Comparison of ENCODE assay signal across 23 cellular contexts in genomic region chr3:124877617-124878016, GRCh38. TPM values are rescaled to one million over a fixed set of nuclear protein-coding genes. Genes with fewer than 3 reads are reported as not detected.
DNase-seq lines count a peak whose midpoint lies in the region; ATAC-seq, FAIRE-seq and TF ChIP-seq lines count a peak whose summit lies in the region.
"Had no signal": no experiment of that assay in that cellular context is flagged by ENCODE, and none has a peak within 500 bp of the region (broad histone marks: within the 10 kb centered on the region; RNA-seq: fewer than 3 reads in every experiment).

No MANE protein-coding gene starts in this region.

- H3K4me2 ChIP-seq in fibroblast of lung (ENCODE audit: extremely low read depth, insufficient read depth, low read length) (peak overlapping the region; percentile 29), skeletal muscle satellite cell (ENCODE audit: low read length) (peak overlapping the region; percentile 66)

- H3K4me1 ChIP-seq in ACC112 (ENCODE audit: control insufficient read depth, insufficient read depth, low read length, unreplicated experiment), result peaks cover 51% of the 10 kb centered on the region
- H3K4me1 ChIP-seq in fibroblast of lung (ENCODE audit: control insufficient read depth, extremely low read depth, insufficient read depth, low read length), result peaks cover 17% of the 10 kb centered on the region
- peaks cover 56% of the 10 kb centered on the region for H3K4me1 ChIP-seq in skeletal muscle satellite cell (ENCODE audit: control insufficient read depth, insufficient read depth, low read length)

- H3K27me3 ChIP-seq in ACC112 (ENCODE audit: insufficient read depth, low read length) (no peaks in the 10 kb centered on the region), fibroblast of lung (ENCODE audit: control insufficient read depth, insufficient read depth, low read length) (no peaks in the 10 kb centered on the region), skeletal muscle satellite cell (ENCODE audit: control insufficient read depth, insufficient read depth, low read length) (no peaks in the 10 kb centered on the region)

- no peak for ATAC-seq in HG03565 (IDR thresholded peaks at IDR 0.05; ENCODE audit: unreplicated experiment)
- no peak for ATAC-seq in GM18909 (IDR thresholded peaks at IDR 0.05; ENCODE audit: poor library complexity, unreplicated experiment)
- ATAC-seq in HG02870 (IDR thresholded peaks at IDR 0.05; ENCODE audit: unreplicated experiment), result no peak
- ATAC-seq: activated CD4-positive, CD25-positive, alpha-beta regulatory T cell treated with anti-CD3 and anti-CD28 coated beads, Interleukin-2, amount 50 U/mL, for 24 hours; stimulated activated naive CD8-positive, alpha-beta T cell treated with anti-CD3 and anti-CD28 coated beads, Interleukin-15, Interleukin-2, amounts not matched to agents 100 U/mL and 50 U/mL, for 24 hours had no signal

- H3K36me3 ChIP-seq in ACC112 (ENCODE audit: insufficient read depth, low read length), result no peaks in the 10 kb centered on the region
- H3K36me3 ChIP-seq in fibroblast of lung (ENCODE audit: control insufficient read depth, insufficient read depth, low read length), result no peaks in the 10 kb centered on the region
- H3K36me3 ChIP-seq in skeletal muscle satellite cell (ENCODE audit: insufficient read depth, low read length), result peaks cover 14% of the 10 kb centered on the region
- H3K36me3 ChIP-seq: prostate gland had no signal

- TF ChIP-seq CTCF in fibroblast of lung (conservative IDR thresholded peaks at IDR 0.05 in 1 of 2, IDR thresholded peaks at IDR 0.05 in 1 of 2; ENCODE audit: low read depth in 1 of 2, low read length in 2 of 2), result no peak

- H3K79me2 ChIP-seq in ACC112 (ENCODE audit: control insufficient read depth, insufficient read depth, low read length, unreplicated experiment), result peaks cover 75% of the 10 kb centered on the region
- peaks cover 14% of the 10 kb centered on the region for H3K79me2 ChIP-seq in fibroblast of lung (ENCODE audit: control insufficient read depth, insufficient read depth, low read length)

- H2AFZ ChIP-seq in ACC112 (ENCODE audit: low read length, unreplicated experiment) (no peak overlapping the region), fibroblast of lung (ENCODE audit: low read length) (no peak overlapping the region)

- H3K27ac ChIP-seq in ACC112 (ENCODE audit: low read depth, low read length) (peak overlapping the region; percentile 89; the same call in 1 of the 2 replicates), fibroblast of lung (ENCODE audit: insufficient read depth, low read length) (no peak overlapping the region)

- H3K4me3 ChIP-seq in ACC112 (ENCODE audit: low read depth, low read length), result no peak overlapping the region
- H3K4me3 ChIP-seq in fibroblast of lung (replicated peaks in 1 of 4; ENCODE audit: control extremely low read depth in 1 of 4, insufficient read depth in 1 of 4, low read depth in 3 of 4, low read length in 4 of 4), result no peak overlapping the region
- H3K4me3 ChIP-seq in skeletal muscle satellite cell (ENCODE audit: low read length), result no peak overlapping the region
- H3K4me3 ChIP-seq: prostate gland had no signal

- H3K9me3 ChIP-seq in fibroblast of lung (ENCODE audit: control insufficient read depth, insufficient read depth, low read depth, low read length), result no peaks in the 10 kb centered on the region
- no peaks in the 10 kb centered on the region for H3K9me3 ChIP-seq in skeletal muscle satellite cell (replicated peaks; ENCODE audit: low read length)
- H3K9me3 ChIP-seq: prostate gland had no signal

- H3K9ac ChIP-seq in fibroblast of lung (ENCODE audit: insufficient read depth, low read length) (no peak overlapping the region), skeletal muscle satellite cell (ENCODE audit: low read depth, low read length) (peak overlapping the region; percentile 32)

- DNase-seq in RCC 7860 (ENCODE audit: low spot score), result peak; percentile 44
- no peak for DNase-seq in fibroblast of lung (ENCODE audit: low read depth in 2 of 2)
- no peak for DNase-seq in activated CD4-positive, CD25-positive, alpha-beta regulatory T cell (lab: John Stamatoyannopoulos, UW)
- DNase-seq: central memory CD4-positive, alpha-beta T cell; COR-L47; effector CD4-positive, alpha-beta T cell; hippocampal formation; kidney; NCI-H2081; NCI-H526 treated with DMSO at 0.1 percent for 48 hours; nephron progenitor cell; stimulated activated naive CD8-positive, alpha-beta T cell treated with anti-CD3 and anti-CD28 coated beads, Interleukin-15, Interleukin-2, amounts not matched to agents 100 U/mL and 50 U/mL, for 24 hours; T-helper 9 cell had no signal

- peaks cover 1% of the 10 kb centered on the region for H4K20me1 ChIP-seq in fibroblast of lung (ENCODE audit: control insufficient read depth, extremely low read depth, insufficient read depth, low read length)

- peak; percentile 57 for FAIRE-seq in RCC 7860 (lab: Jason Lieb, UNC)
- FAIRE-seq: GM19239, kidney had no signal

RNA-seq across cellular contexts. Expression of gene ITGB5, which starts 9.5 kb away (rescaled TPM):
- total RNA-seq in fibroblast of lung, result 135 and 196 TPM in 2 replicates
- polyA plus RNA-seq in fibroblast of lung, result 99.7 and 121 TPM in 2 replicates
- polyA plus RNA-seq in fibroblast of lung (2012), result 148 and 196 TPM in 2 replicates
- 316 and 374 TPM in 2 replicates for polyA minus RNA-seq in fibroblast of lung (ENCODE audit: low replicate concordance)
- total RNA-seq in skeletal muscle satellite cell (2012; rRNA removed), result 157 and 167 TPM in 2 replicates

RNA-seq across cellular contexts. Expression of gene MUC13, which starts 56.9 kb away (rescaled TPM):
- under 0.01 TPM in 1 of 2 replicates, not detected in the other for total RNA-seq in fibroblast of lung
- not detected in 2 replicates for polyA plus RNA-seq in fibroblast of lung
- polyA plus RNA-seq in fibroblast of lung (2012), result not detected in 2 replicates
- polyA minus RNA-seq in fibroblast of lung (ENCODE audit: low replicate concordance), result not detected in 2 replicates
- not detected in 2 replicates for total RNA-seq in skeletal muscle satellite cell (2012; rRNA removed)
- total RNA-seq: activated T-helper 1 cell treated with anti-CD3 and anti-CD28 coated beads, Interleukin-12 subunit alpha, Interleukin-12 subunit beta, Interleukin-2, Interleukin-4 antibody, amounts not matched to agents 30 ng/mL and 10 ng/mL and 1 ng/mL, durations not matched to agents 14 hours and 24 hours and 36 hours; urinary bladder had no signal
- polyA plus RNA-seq: urinary bladder had no signal
